In genomic region chr3:59696783-59697182, GRCh38 we compare ENCODE assay signal across 7 cellular contexts.
"Had no signal": no experiment of that assay in that cellular context is flagged by ENCODE, and none has a peak within 500 bp of the region (broad histone marks: within the 10 kb centered on the region; RNA-seq: fewer than 3 reads in every experiment).

No MANE protein-coding gene starts in this region.

- H3K4me2 ChIP-seq: GM23338 had no signal

- H3K4me3 ChIP-seq: GM23338 had no signal

- FAIRE-seq: H1, H54 had no signal

- DNase-seq: H9, HCEC 1CT, KG1 had no signal

- H2AFZ ChIP-seq: GM23338 had no signal

- ATAC-seq: GM23338 had no signal

- H3K27ac ChIP-seq: HL-60 had no signal
